1 cellular context compared by ENCODE assay signal in genomic region chr1:151547119-151547899, GRCh38.
TF ChIP-seq lines count a peak whose summit lies in the region.

No MANE protein-coding gene starts in this region.

TF ChIP-seq in HepG2, 621 proteins besides CTCF, POLR2A, EP300 and RAD21 (continued from another document and continues in another):
- TF ChIP-seq HINFP (CRISPR knock-in tag; IDR thresholded peaks at IDR 0.05; ENCODE audit: low read depth), result no peak
- no peak for TF ChIP-seq XRCC5 (optimal IDR thresholded peaks at IDR 0.05; ENCODE audit: low read length)
- TF ChIP-seq MTERF4 (CRISPR knock-in tag; IDR thresholded peaks at IDR 0.05), result no peak
- peak; percentile 33; the same call in 1 of the 2 replicates for TF ChIP-seq ZNF564 (CRISPR knock-in tag; IDR thresholded peaks at IDR 0.05)
- no peak for TF ChIP-seq ZNF776 (CRISPR knock-in tag; IDR thresholded peaks at IDR 0.05)
- TF ChIP-seq ZNF576 (CRISPR knock-in tag; IDR thresholded peaks at IDR 0.05), result no peak
- TF ChIP-seq GTF2F1 (IDR thresholded peaks at IDR 0.05; ENCODE audit: low read length), result no peak
- no peak for TF ChIP-seq AKNA (CRISPR knock-in tag; IDR thresholded peaks at IDR 0.05; ENCODE audit: borderline replicate concordance)
- TF ChIP-seq ZNF850 (CRISPR knock-in tag; conservative IDR thresholded peaks at IDR 0.05), result no peak
- peak; percentile 77; the same call in 1 of the 2 replicates for TF ChIP-seq TBX2 (CRISPR knock-in tag; IDR thresholded peaks at IDR 0.05; ENCODE audit: borderline replicate concordance)
- peak; percentile 87 for TF ChIP-seq RXRA (CRISPR knock-in tag; IDR thresholded peaks at IDR 0.05)
- no peak for TF ChIP-seq ZBTB4 (CRISPR knock-in tag; IDR thresholded peaks at IDR 0.05; ENCODE audit: borderline replicate concordance)
- TF ChIP-seq REPIN1 (CRISPR knock-in tag; IDR thresholded peaks at IDR 0.05; ENCODE audit: borderline replicate concordance, low read depth), result no peak; the same call in 1 of the 2 replicates
- TF ChIP-seq ZNF253 (CRISPR knock-in tag; IDR thresholded peaks at IDR 0.05; ENCODE audit: borderline replicate concordance), result no peak
- no peak for TF ChIP-seq ZSCAN21 (CRISPR knock-in tag; IDR thresholded peaks at IDR 0.05; ENCODE audit: borderline replicate concordance)
- no peak; the same call in 1 of the 2 replicates for TF ChIP-seq ZFY (CRISPR knock-in tag; IDR thresholded peaks at IDR 0.05)
- no peak; the same call in 1 of the 2 replicates for TF ChIP-seq ZNF441 (CRISPR knock-in tag; IDR thresholded peaks at IDR 0.05; ENCODE audit: borderline replicate concordance)
- TF ChIP-seq HOXA3 (CRISPR knock-in tag; IDR thresholded peaks at IDR 0.05), result peak; percentile 60
- TF ChIP-seq GABPA (IDR thresholded peaks at IDR 0.05; ENCODE audit: low read depth, low read length), result no peak
- TF ChIP-seq GABPA (CRISPR knock-in tag; IDR thresholded peaks at IDR 0.05; ENCODE audit: low read depth), result peak; percentile 56; the same call in 1 of the 2 replicates
- peak; percentile 42; the same call in 1 of the 2 replicates for TF ChIP-seq ZNF331 (CRISPR knock-in tag; IDR thresholded peaks at IDR 0.05)
- no peak for TF ChIP-seq CREBL2 (CRISPR knock-in tag; IDR thresholded peaks at IDR 0.05; ENCODE audit: borderline replicate concordance)
- no peak for TF ChIP-seq CBX2 (IDR thresholded peaks at IDR 0.05; ENCODE audit: low read depth, low read length)
- no peak for TF ChIP-seq CBX2 (CRISPR knock-in tag; IDR thresholded peaks at IDR 0.05; ENCODE audit: low read depth)
- no peak for TF ChIP-seq EZH2 (conservative IDR thresholded peaks at IDR 0.05; ENCODE audit: low read depth, low read length)
- no peak for TF ChIP-seq ZNF549 (CRISPR knock-in tag; IDR thresholded peaks at IDR 0.05)
- no peak for TF ChIP-seq CENPT (CRISPR knock-in tag; IDR thresholded peaks at IDR 0.05; ENCODE audit: low read depth)
- TF ChIP-seq BRCA1 (CRISPR knock-in tag; IDR thresholded peaks at IDR 0.05), result no peak
- no peak for TF ChIP-seq ZBTB26 (CRISPR knock-in tag; IDR thresholded peaks at IDR 0.05; ENCODE audit: borderline replicate concordance)
- no peak for TF ChIP-seq PAF1 (CRISPR knock-in tag; IDR thresholded peaks at IDR 0.05)
- TF ChIP-seq ETV6 (CRISPR knock-in tag; conservative IDR thresholded peaks at IDR 0.05), result no peak; the same call in 1 of the 2 replicates
- TF ChIP-seq ISX (CRISPR knock-in tag; conservative IDR thresholded peaks at IDR 0.05), result no peak
- peak; percentile 61; the same call in 1 of the 2 replicates for TF ChIP-seq NR2F6 (IDR thresholded peaks at IDR 0.05)
- TF ChIP-seq NR2F6 (CRISPR knock-in tag; IDR thresholded peaks at IDR 0.05), result peak; percentile 85
- TF ChIP-seq SMAD9 (CRISPR knock-in tag; IDR thresholded peaks at IDR 0.05), result no peak
- no peak for TF ChIP-seq ZFAT (CRISPR knock-in tag; conservative IDR thresholded peaks at IDR 0.05)
- TF ChIP-seq MBD4 (IDR thresholded peaks at IDR 0.05; ENCODE audit: borderline replicate concordance, low read length), result no peak
- no peak for TF ChIP-seq TOE1 (CRISPR knock-in tag; IDR thresholded peaks at IDR 0.05)
- TF ChIP-seq NCOA1 (CRISPR knock-in tag; IDR thresholded peaks at IDR 0.05), result no peak; the same call in 1 of the 2 replicates
- peak; percentile 21; the same call in 1 of the 2 replicates for TF ChIP-seq THAP7 (CRISPR knock-in tag; IDR thresholded peaks at IDR 0.05)
- TF ChIP-seq HMG20B (CRISPR knock-in tag; conservative IDR thresholded peaks at IDR 0.05), result peak; percentile 58
- no peak for TF ChIP-seq ZNF431 (CRISPR knock-in tag; IDR thresholded peaks at IDR 0.05; ENCODE audit: borderline replicate concordance, low read depth)
- no peak for TF ChIP-seq SETDB1 (CRISPR knock-in tag; IDR thresholded peaks at IDR 0.05; ENCODE audit: borderline replicate concordance)
- TF ChIP-seq KDM1A (CRISPR knock-in tag; IDR thresholded peaks at IDR 0.05), result peak; percentile 71; the same call in 1 of the 2 replicates
- no peak for TF ChIP-seq ARNT (IDR thresholded peaks at IDR 0.05)
- no peak for TF ChIP-seq ZNF740 (CRISPR knock-in tag; IDR thresholded peaks at IDR 0.05)
- TF ChIP-seq ISL2 (CRISPR knock-in tag; IDR thresholded peaks at IDR 0.05), result no peak; the same call in 1 of the 2 replicates
- TF ChIP-seq ZNF275 (CRISPR knock-in tag; IDR thresholded peaks at IDR 0.05; ENCODE audit: borderline replicate concordance), result no peak
- peak; percentile 40; the same call in 1 of the 2 replicates for TF ChIP-seq SRY (CRISPR knock-in tag; IDR thresholded peaks at IDR 0.05)
- TF ChIP-seq MIER2 (CRISPR knock-in tag; IDR thresholded peaks at IDR 0.05), result 0 out of 2 replicates have a peak, but pooled peaks have one; percentile 11
- TF ChIP-seq MEF2D (CRISPR knock-in tag; IDR thresholded peaks at IDR 0.05), result no peak
- TF ChIP-seq ZBTB3 (CRISPR knock-in tag; IDR thresholded peaks at IDR 0.05; ENCODE audit: borderline replicate concordance, low read depth), result no peak
- TF ChIP-seq ZBTB33 (CRISPR knock-in tag; IDR thresholded peaks at IDR 0.05), result peak; percentile 40
- no peak for TF ChIP-seq ZSCAN31 (CRISPR knock-in tag; IDR thresholded peaks at IDR 0.05; ENCODE audit: low read depth)
- peak; percentile 50; the same call in 1 of the 2 replicates for TF ChIP-seq ZBTB7B (CRISPR knock-in tag; IDR thresholded peaks at IDR 0.05)
